21 cellular contexts compared by ENCODE assay signal in the genomic region with DNA sequence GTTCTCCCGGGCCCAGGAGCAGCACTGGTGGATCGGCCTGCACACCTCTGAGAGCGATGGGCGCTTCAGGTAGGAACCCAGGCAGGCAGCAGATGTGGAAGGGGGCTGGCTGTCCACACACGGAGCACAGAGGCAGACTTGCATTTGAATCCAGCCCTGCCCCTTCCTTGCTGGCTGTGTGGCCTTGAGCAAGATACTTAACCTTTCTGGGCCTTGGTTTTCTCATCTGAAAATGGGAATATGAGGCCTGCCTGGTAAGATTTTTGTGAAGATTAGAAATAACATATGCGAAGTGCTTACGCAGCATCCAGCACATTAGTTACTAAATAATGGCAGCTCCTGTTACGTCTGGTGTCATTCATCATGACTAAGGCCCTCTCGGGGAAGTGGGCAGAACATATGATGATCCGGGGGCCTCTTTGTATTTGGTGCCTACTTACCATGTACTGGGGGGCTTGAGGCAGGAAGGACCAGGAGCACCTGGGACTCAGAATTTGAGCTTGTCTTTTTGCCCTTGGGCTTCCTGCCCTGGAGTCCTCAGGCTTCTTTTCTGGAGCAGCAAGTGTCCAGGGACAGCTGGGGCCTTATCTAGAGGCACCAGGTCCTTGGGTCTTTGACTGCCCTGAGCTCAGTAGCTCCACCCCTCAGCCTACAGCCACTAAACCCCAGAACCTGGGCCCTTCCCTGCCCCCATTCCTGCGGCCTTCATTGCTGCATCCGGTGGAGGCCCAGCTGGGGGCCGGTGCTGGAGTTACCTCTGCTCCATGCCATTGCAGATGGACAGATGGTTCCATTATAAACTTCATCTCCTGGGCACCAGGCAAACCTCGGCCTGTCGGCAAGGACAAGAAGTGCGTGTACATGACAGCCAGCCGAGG. TPM values are rescaled to one million over a fixed set of nuclear protein-coding genes. Genes with fewer than 3 reads are reported as not detected.
A peak's percentile ranks its signal among the peaks of the same experiment; 100 is the strongest.
DNase-seq lines count a peak whose midpoint lies in the region; ATAC-seq, FAIRE-seq and TF ChIP-seq lines count a peak whose summit lies in the region.
"Had no signal": no experiment of that assay in that cellular context is flagged by ENCODE, and none has a peak within 500 bp of the region (broad histone marks: within the 10 kb centered on the region; RNA-seq: fewer than 3 reads in every experiment).

No MANE protein-coding gene starts in this region.

- 16% methylated on average over 15 of the region's 17 CpGs for whole genome bisulfite sequencing in K562 (ENCODE audit: insufficient coverage, low coverage, missing lambda C conversion rate)

- H3K36me3 ChIP-seq in K562 (ENCODE audit: control insufficient read depth, insufficient read depth, low read length): no peaks in the 10 kb centered on the region; the same call in 2 of the 3 replicates
- H3K36me3 ChIP-seq: Peyer's patch had no signal

- H3K27ac Mint-ChIP-seq in nephron progenitor cell: peak overlapping the region; percentile 66
- H3K27ac Mint-ChIP-seq in effector memory CD8-positive, alpha-beta T cell: no peak overlapping the region

- DNase-seq in Right ventricle myocardium inferior (ENCODE audit: missing footprints) (peak; percentile 58), left cardiac atrium (no peak), K562 (ENCODE audit: extremely low read depth in 1 of 4, low spot score in 3 of 4) (peak; percentile 94 to 97 (median 96)), nephron progenitor cell (no peak), A172 (ENCODE audit: low spot score) (no peak), activated T-cell treated with anti-CD3 and anti-CD28 coated beads for 4 hours (no peak), globus pallidus (ENCODE audit: low spot score) (no peak)
- DNase-seq in effector memory CD8-positive, alpha-beta T cell: no peak
- DNase-seq: 8988T, COR-L47, DMS79 treated with DMSO at 0.1 percent for 48 hours, Karpas-422, MM.1S, NCI-H1105, NCI-H187 treated with DMSO at 0.1 percent for 48 hours, NCI-H2171, NCI-H748 treated with DMSO at 0.1 percent for 48 hours, SIG-M5 had no signal

- peak overlapping the region; percentile 96 for H3K4me2 ChIP-seq in K562 (ENCODE audit: insufficient read depth, low read length)

- POLR2A ChIA-PET in K562 (lab: Yijun Ruan, JAX): interaction anchor here (0.6 to 1.7 kb wide), 7 partner anchors 9 to 750 kb away, joined by 3 to 8 read pairs (median 4); no protein-coding TSS in a partner anchor

- peaks cover 10% of the 10 kb centered on the region for H3K9me3 Mint-ChIP-seq in nephron progenitor cell
- no peaks in the 10 kb centered on the region for H3K9me3 Mint-ChIP-seq in effector memory CD8-positive, alpha-beta T cell

- no TSS peak for BruUV-seq in K562 (replicated peaks; lab: Mats Ljungman, UMichigan)

- H3K9me3 ChIP-seq in K562 (replicated peaks; ENCODE audit: control insufficient read depth, insufficient read depth, low read depth, low read length): no peaks in the 10 kb centered on the region
- H3K9me3 ChIP-seq: Peyer's patch had no signal

- peaks cover 63% of the 10 kb centered on the region for H3K36me3 Mint-ChIP-seq in nephron progenitor cell (ENCODE audit: low read depth)
- no peaks in the 10 kb centered on the region for H3K36me3 Mint-ChIP-seq in effector memory CD8-positive, alpha-beta T cell (ENCODE audit: insufficient read depth)

- ATAC-seq in Right ventricle myocardium inferior (no peak), left cardiac atrium (no peak), K562 (peak; percentile 97)
- ATAC-seq in effector memory CD8-positive, alpha-beta T cell (replicated peaks): no peak

- no peaks in the 10 kb centered on the region for H3K9me1 ChIP-seq in K562 (ENCODE audit: control insufficient read depth, insufficient read depth, low read length)

- peak; percentile 81 for TF ChIP-seq POLR2A in K562 (conservative IDR thresholded peaks at IDR 0.05)

- peaks cover 9% of the 10 kb centered on the region; the same call in 2 of the 3 replicates for H3K79me2 ChIP-seq in K562 (ENCODE audit: control insufficient read depth, insufficient read depth, low read length)

- H3K4me3 Mint-ChIP-seq in nephron progenitor cell: no peak overlapping the region
- no peak overlapping the region for H3K4me3 Mint-ChIP-seq in effector memory CD8-positive, alpha-beta T cell

- H3K27me3 Mint-ChIP-seq in nephron progenitor cell (ENCODE audit: low read depth, poor library complexity): no peaks in the 10 kb centered on the region
- no peaks in the 10 kb centered on the region for H3K27me3 Mint-ChIP-seq in effector memory CD8-positive, alpha-beta T cell

- TF ChIP-seq RAD21 in K562 (CRISPR knock-in tag; conservative IDR thresholded peaks at IDR 0.05 in 1 of 2, IDR thresholded peaks at IDR 0.05 in 1 of 2): peak in 1 of 2 experiments; percentile 26; a peak in 1 of 4 replicates

- H3K4me1 Mint-ChIP-seq in nephron progenitor cell: peaks cover 8% of the 10 kb centered on the region
- H3K4me1 Mint-ChIP-seq in effector memory CD8-positive, alpha-beta T cell (ENCODE audit: low read depth in 2 of 2): no peaks in the 10 kb centered on the region

- intact Hi-C loops in Right ventricle myocardium inferior (cut with DNase I): no loop called here
- intact Hi-C loops in left cardiac atrium (cut with DNase I): no loop called here
- intact Hi-C loops in K562 (cut with micrococcal nuclease): no loop called here

- H2AFZ ChIP-seq in K562 (ENCODE audit: low read depth, low read length): peak overlapping the region; percentile 87

- peak overlapping the region; percentile 70 to 91 for H3K9ac ChIP-seq in K562 (ENCODE audit: insufficient read depth in 1 of 2, low read depth in 2 of 2, low read length in 2 of 2)

- H3K4me1 ChIP-seq in K562 (replicated peaks in 1 of 2; ENCODE audit: control insufficient read depth in 2 of 2, insufficient read depth in 2 of 2, low read length in 2 of 2): peaks cover 16 to 44% of the 10 kb centered on the region in 2 experiments
- H3K4me1 ChIP-seq: Peyer's patch had no signal

- TF ChIP-seq EP300 in K562 (IDR thresholded peaks at IDR 0.05; ENCODE audit: low read length): peak; percentile 83

- no peaks in the 10 kb centered on the region for H4K20me1 ChIP-seq in K562 (replicated peaks; ENCODE audit: control insufficient read depth, insufficient read depth, low read length)

- H3K27ac ChIP-seq in K562 (ENCODE audit: extremely low read depth, low read depth, low read length): peak overlapping the region; percentile 87
- H3K27ac ChIP-seq: Peyer's patch had no signal

- no peak for TF ChIP-seq CTCF in K562 (IDR thresholded peaks at IDR 0.05 in 2 of 3, conservative IDR thresholded peaks at IDR 0.05 in 1 of 3; ENCODE audit: insufficient read depth in 2 of 3, low read depth in 1 of 3, low read length in 3 of 3)
- TF ChIP-seq CTCF in nephron progenitor cell (IDR thresholded peaks at IDR 0.05): no peak

- FAIRE-seq in K562 (lab: Jason Lieb, UNC): peak; percentile 99
- FAIRE-seq: G401.6, GM12892 had no signal

- CTCF ChIA-PET in K562 (lab: Yijun Ruan, JAX; ENCODE audit: low intra/inter-chr PET ratio): no interaction called here

- H3K4me3 ChIP-seq in K562: peak overlapping the region; percentile 47
- H3K4me3 ChIP-seq: Peyer's patch had no signal

- in situ Hi-C loops in K562 (cut with MboI): loop anchor here (25.0 kb wide), 1 partner anchor 731 kb away; no protein-coding TSS in a partner anchor

- H3K27me3 ChIP-seq in K562 (ENCODE audit: control insufficient read depth in 2 of 2, insufficient read depth in 2 of 2, low read length in 2 of 2): no peaks in the 10 kb centered on the region
- H3K27me3 ChIP-seq: Peyer's patch had no signal

TF ChIP-seq in K562, 482 proteins besides CTCF, POLR2A, EP300 and RAD21 (continues in another document):
- TF ChIP-seq, protein P1, sequence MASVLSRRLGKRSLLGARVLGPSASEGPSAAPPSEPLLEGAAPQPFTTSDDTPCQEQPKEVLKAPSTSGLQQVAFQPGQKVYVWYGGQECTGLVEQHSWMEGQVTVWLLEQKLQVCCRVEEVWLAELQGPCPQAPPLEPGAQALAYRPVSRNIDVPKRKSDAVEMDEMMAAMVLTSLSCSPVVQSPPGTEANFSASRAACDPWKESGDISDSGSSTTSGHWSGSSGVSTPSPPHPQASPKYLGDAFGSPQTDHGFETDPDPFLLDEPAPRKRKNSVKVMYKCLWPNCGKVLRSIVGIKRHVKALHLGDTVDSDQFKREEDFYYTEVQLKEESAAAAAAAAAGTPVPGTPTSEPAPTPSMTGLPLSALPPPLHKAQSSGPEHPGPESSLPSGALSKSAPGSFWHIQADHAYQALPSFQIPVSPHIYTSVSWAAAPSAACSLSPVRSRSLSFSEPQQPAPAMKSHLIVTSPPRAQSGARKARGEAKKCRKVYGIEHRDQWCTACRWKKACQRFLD (CRISPR knock-in tag; IDR thresholded peaks at IDR 0.05): peak; percentile 67
- TF ChIP-seq MCM5 (IDR thresholded peaks at IDR 0.05; ENCODE audit: low read depth): no peak
- TF ChIP-seq ZNF589 (CRISPR knock-in tag; IDR thresholded peaks at IDR 0.05; ENCODE audit: low read depth): peak; percentile 58; the same call in 1 of the 2 replicates

RNA-seq across cellular contexts. Expression of gene MRC2, which starts 53.8 kb away (rescaled TPM):
- total RNA-seq in Right ventricle myocardium inferior: 33.8 TPM
- 10 to 100 TPM; 57.5 to 60.6 TPM for total RNA-seq in left cardiac atrium
- total RNA-seq in K562 (2011; cell fraction: chromatin; rRNA removed; ENCODE audit: low replicate concordance): 13.5 and 48.4 TPM in 2 replicates
- 54.0 and 59.1 TPM in 2 replicates for total RNA-seq in K562 (2011; cell fraction: nucleolus; rRNA removed)
- total RNA-seq in K562 (2011; cell fraction: nucleoplasm; rRNA removed): 25.0 and 27.9 TPM in 2 replicates
- 11.5 and 19.9 TPM in 2 replicates for total RNA-seq in K562 (2014; rRNA removed)
- total RNA-seq in K562 (2014; rRNA removed; fragmentation: Illumina TruSeq; extraction: Trizol): 2.7 and 4.1 TPM in 2 replicates
- 3.8 and 4.1 TPM in 2 replicates for total RNA-seq in K562 (2015; rRNA removed; fragmentation: Illumina TruSeq; extraction: Trizol)
- 10.8 and 11.0 TPM in 2 replicates for total RNA-seq in K562 (2021)
- polyA plus RNA-seq in K562 (2011; rRNA removed): 9.0 and 9.2 TPM in 2 replicates
- polyA plus RNA-seq in K562 (2011; cell fraction: cytosol; rRNA removed): 5.1 and 16.1 TPM in 2 replicates
- 26.9 and 53.0 TPM in 2 replicates for polyA plus RNA-seq in K562 (2011; cell fraction: nucleus; rRNA removed)
- polyA plus RNA-seq in K562 (2012): 15.9 and 30.3 TPM in 2 replicates
- polyA plus RNA-seq in K562 (2014; fragmentation: Illumina TruSeq; extraction: Trizol): 6.6 and 9.7 TPM in 2 replicates
- under 1 TPM; 0.28 to 0.34 TPM for polyA plus RNA-seq in K562 (2014; fragmentation: Nextera tagmentation; extraction: Ambion mirVana)
- 8.1 and 11.3 TPM in 2 replicates for polyA plus RNA-seq in K562 (2014; rRNA removed)
- polyA minus RNA-seq in K562 (2011; rRNA and poly(A)+ RNA removed): 2.5 and 7.6 TPM in 2 replicates
- 7.0 and 7.5 TPM in 2 replicates for polyA minus RNA-seq in K562 (2011; cell fraction: cytosol; rRNA and poly(A)+ RNA removed)
- 11.7 and 12.7 TPM in 2 replicates for polyA minus RNA-seq in K562 (2011; cell fraction: nucleus; rRNA and poly(A)+ RNA removed)
- total RNA-seq in A172 (2014; rRNA removed; shearing (Covaris generic)): 122 and 123 TPM in 2 replicates

Comparison
In these comparisons a context has a peak if more than half of its experiments do, and no peak if none do; other contexts are left out.
1. DNase-seq: peak in Right ventricle myocardium inferior (single experiment) and K562 (4 of 4); none in left cardiac atrium (single experiment), nephron progenitor cell (single experiment), A172 (single experiment), effector memory CD8-positive, alpha-beta T cell (0 of 3), activated T-cell treated with anti-CD3 and anti-CD28 coated beads for 4 hours (single experiment) and globus pallidus (single experiment).